In the genomic region with DNA sequence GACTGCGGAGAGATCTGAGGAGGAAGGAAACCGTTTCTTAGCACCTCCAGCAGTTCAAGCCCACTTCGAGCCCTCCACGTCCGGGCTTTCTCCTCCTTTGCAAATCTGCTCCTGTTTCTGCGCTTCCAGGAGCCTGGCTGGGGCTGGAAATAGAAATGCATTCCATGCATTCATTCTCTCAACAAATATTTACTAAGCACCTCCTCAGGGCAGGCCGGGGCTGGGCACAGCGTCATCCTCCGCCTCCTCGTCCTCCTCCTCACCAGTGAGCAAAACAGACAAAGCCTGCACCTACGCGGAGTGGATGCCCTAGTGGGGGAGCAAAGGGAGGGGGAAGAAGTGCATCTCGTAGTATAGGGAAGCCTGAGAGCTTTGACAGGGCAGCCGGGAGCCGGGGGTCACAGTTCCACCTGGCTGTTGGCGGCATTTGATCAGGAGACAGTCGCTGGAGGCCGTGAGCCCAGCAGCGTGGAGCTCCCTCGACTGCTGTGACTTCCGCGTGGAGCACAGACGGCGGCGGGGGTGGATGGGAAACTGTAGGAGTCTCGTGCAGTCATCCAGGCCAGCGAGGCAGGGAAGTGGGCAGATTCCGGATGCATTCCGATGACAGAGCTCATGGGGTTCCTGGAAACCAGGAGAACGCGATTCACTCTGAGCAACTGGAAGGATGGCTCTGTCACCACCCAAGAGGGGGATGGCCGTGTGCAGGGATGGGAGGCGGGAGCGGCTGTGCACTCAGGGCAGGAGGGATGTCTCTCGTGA, we compare ENCODE assay signal across 8 cellular contexts.
DNase-seq lines count a peak whose midpoint lies in the region; ATAC-seq and TF ChIP-seq lines count a peak whose summit lies in the region.

No MANE protein-coding gene starts in this region.

- H3K23ac ChIP-seq in mesendoderm (ENCODE audit: low read length), result peak overlapping the region; percentile 76

- H2AK5ac ChIP-seq in mesendoderm (ENCODE audit: low read length), result no peak overlapping the region

- WGBS in mesendoderm (ENCODE audit: extremely low coverage, insufficient coverage, low lambda C conversion rate), result no CpG with 5 or more reads among the region's 35 CpGs

- H3K9ac ChIP-seq in mesendoderm (ENCODE audit: low read length), result peak overlapping the region; percentile 40

- H3K4me1 ChIP-seq in ACC112 (ENCODE audit: control insufficient read depth, insufficient read depth, low read length, unreplicated experiment), result peaks cover 28% of the 10 kb centered on the region
- H3K4me1 ChIP-seq in mesendoderm (ENCODE audit: control insufficient read depth, low read depth, low read length), result no peaks in the 10 kb centered on the region
- H3K4me1 ChIP-seq in ascending aorta, result no peaks in the 10 kb centered on the region

- no peak overlapping the region for H2BK15ac ChIP-seq in mesendoderm (replicated peaks; ENCODE audit: low read depth)

- peak overlapping the region; percentile 45 for H3K4me3 ChIP-seq in ACC112 (ENCODE audit: low read depth, low read length)
- H3K4me3 ChIP-seq in coronary artery, result peak overlapping the region; percentile 56
- H3K4me3 ChIP-seq in mesendoderm (ENCODE audit: low read length), result no peak overlapping the region
- peak overlapping the region in 1 of 2 donors; percentile 31 for H3K4me3 ChIP-seq in ascending aorta

- no peaks in the 10 kb centered on the region for H3K27me3 ChIP-seq in ACC112 (ENCODE audit: insufficient read depth, low read length)
- H3K27me3 ChIP-seq in mesendoderm (ENCODE audit: insufficient read depth, low read length, poor library complexity), result no peaks in the 10 kb centered on the region
- H3K27me3 ChIP-seq in ascending aorta, result no peaks in the 10 kb centered on the region

- peak; percentile 79 for DNase-seq in HuH-7.5 (ENCODE audit: low spot score)
- no peak for DNase-seq in coronary artery (ENCODE audit: low spot score)
- DNase-seq in mesendoderm, result peak; percentile 89
- no peak for DNase-seq in NCI-H2107 (lab: John Stamatoyannopoulos, UW)
- no peak for DNase-seq in ascending aorta (ENCODE audit: low spot score in 2 of 2)
- no peak for DNase-seq in NCI-H2107 treated with DMSO at 0.1 percent for 48 hours (lab: John Stamatoyannopoulos, UW; ENCODE audit: unreplicated experiment)

- no peaks in the 10 kb centered on the region for H3K9me3 ChIP-seq in ascending aorta

- H3K27ac ChIP-seq in ACC112 (ENCODE audit: low read depth, low read length) (peak overlapping the region; percentile 81), coronary artery (peak overlapping the region; percentile 32 to 84), mesendoderm (ENCODE audit: low read depth, low read length) (peak overlapping the region; percentile 51), ascending aorta (no peak overlapping the region)

- H4K8ac ChIP-seq in mesendoderm (ENCODE audit: low read depth, low read length), result no peak overlapping the region

- H3K79me2 ChIP-seq in ACC112 (ENCODE audit: control insufficient read depth, insufficient read depth, low read length, unreplicated experiment), result no peaks in the 10 kb centered on the region
- H3K79me2 ChIP-seq in mesendoderm (ENCODE audit: control insufficient read depth, insufficient read depth, low read length), result no peaks in the 10 kb centered on the region

- no peak overlapping the region for H4K5ac ChIP-seq in mesendoderm (ENCODE audit: low read length)

- H3K79me1 ChIP-seq in mesendoderm (ENCODE audit: low read length), result no peaks in the 10 kb centered on the region

- H3K4ac ChIP-seq in mesendoderm (ENCODE audit: low read depth, low read length), result no peak overlapping the region

- intact Hi-C loops in ascending aorta (cut with DNase I), result no loop called here

- H3K36me3 ChIP-seq in ACC112 (ENCODE audit: insufficient read depth, low read length) (no peaks in the 10 kb centered on the region), mesendoderm (ENCODE audit: control insufficient read depth, insufficient read depth, low read length) (no peaks in the 10 kb centered on the region), ascending aorta (no peaks in the 10 kb centered on the region)

- H3K56ac ChIP-seq in mesendoderm (ENCODE audit: low read length), result peak overlapping the region; percentile 71

- no peak overlapping the region for H3K4me2 ChIP-seq in mesendoderm (ENCODE audit: low read length)

- H2AFZ ChIP-seq in ACC112 (ENCODE audit: low read length, unreplicated experiment), result peak overlapping the region; percentile 53

- no peak for TF ChIP-seq CTCF in coronary artery (IDR thresholded peaks at IDR 0.05)
- no peak for TF ChIP-seq CTCF in ascending aorta (IDR thresholded peaks at IDR 0.05)

- peak overlapping the region; percentile 25 for H3K18ac ChIP-seq in mesendoderm (ENCODE audit: low read length)

- no peak overlapping the region for H2BK120ac ChIP-seq in mesendoderm (ENCODE audit: low read depth, low read length)

- H2BK5ac ChIP-seq in mesendoderm (ENCODE audit: low read length), result no peak overlapping the region

- ATAC-seq in HG03457 (IDR thresholded peaks at IDR 0.05; ENCODE audit: unreplicated experiment), result no peak

Comparison
In these comparisons a context has a peak if more than half of its experiments do, and no peak if none do; other contexts are left out.
1. H3K27ac ChIP-seq: peak in ACC112 (single experiment), coronary artery (2 of 2) and mesendoderm (single experiment); none in ascending aorta (0 of 2).
2. DNase-seq: peak in HuH-7.5 (single experiment) and mesendoderm (single experiment); none in coronary artery (single experiment), NCI-H2107 (single experiment), ascending aorta (0 of 2) and NCI-H2107 treated with DMSO at 0.1 percent for 48 hours (single experiment).